In genomic region chr21:14617040-14617393, GRCh38 we compare ENCODE assay signal across 16 cellular contexts.
"Had no signal": no experiment of that assay in that cellular context is flagged by ENCODE, and none has a peak within 500 bp of the region (broad histone marks: within the 10 kb centered on the region; RNA-seq: fewer than 3 reads in every experiment).

No MANE protein-coding gene starts in this region.

- H3K4me1 Mint-ChIP-seq: neural crest cell had no signal

- DNase-seq: activated CD4-positive, alpha-beta T cell treated with anti-CD3 and anti-CD28 coated beads, Interleukin-2, amount 50 U/mL, for 4 hours; activated gamma-delta T cell treated with Interleukin-2 at 50 U/mL for 16 hours; activated T-cell treated with anti-CD3 and anti-CD28 coated beads, Interleukin-2, amount 50 U/mL, for 72 hours; esophagus squamous epithelium; foreskin fibroblast; glutamatergic neuron; islet precursor cell; retina; T-helper 17 cell had no signal

- ATAC-seq: left lobe of liver, T-helper 17 cell had no signal

- H3K36me3 ChIP-seq: cardiac muscle cell, esophagus squamous epithelium had no signal

- H3K27ac ChIP-seq: cardiac muscle cell, esophagus squamous epithelium, parathyroid adenoma, skin epidermis had no signal

- H3K27ac Mint-ChIP-seq: T-helper 17 cell had no signal

- H3K27me3 ChIP-seq: cardiac muscle cell, esophagus squamous epithelium had no signal

- FAIRE-seq: astrocyte, TTC549 had no signal

- H3K27me3 Mint-ChIP-seq: T-helper 17 cell had no signal

- H2AFZ ChIP-seq: parathyroid adenoma had no signal

- H3K4me3 Mint-ChIP-seq: neural crest cell, T-helper 17 cell had no signal

- H3K9ac ChIP-seq: parathyroid adenoma had no signal

- H3K4me1 ChIP-seq: parathyroid adenoma had no signal

- H3K79me2 ChIP-seq: parathyroid adenoma had no signal

- H3K4me3 ChIP-seq: cardiac muscle cell, esophagus squamous epithelium, skin epidermis had no signal
